Comparison of ENCODE assay signal across 24 cellular contexts in genomic region chr10:78618050-78618449, GRCh38.
"Had no signal": no experiment of that assay in that cellular context is flagged by ENCODE, and none has a peak within 500 bp of the region (broad histone marks: within the 10 kb centered on the region; RNA-seq: fewer than 3 reads in every experiment).

No MANE protein-coding gene starts in this region.

- H3K36me3 Mint-ChIP-seq: naive thymus-derived CD4-positive, alpha-beta T cell; natural killer cell treated with Interleukin-12 subunit alpha and Interleukin-12 subunit beta and Interleukin-15 and Interleukin-18, amount 100 ng/mL, for 72 hours; stimulated activated memory B cell treated with anti-CD40 and anti-IgM and Interleukin-4, amounts not matched to agents 10 μg/mL and 1 μg/mL and 100 μg/mL, for 72 hours had no signal

- H3K4me1 ChIP-seq: prostate gland, upper lobe of left lung, vagina had no signal

- H3K27me3 ChIP-seq: heart left ventricle, pancreas, sigmoid colon, spleen, tibial nerve, upper lobe of left lung, vagina had no signal

- H3K4me3 ChIP-seq: heart left ventricle, left ventricle myocardium inferior, lung, mucosa of descending colon, pancreas, prostate gland, sigmoid colon, spleen, tibial nerve, upper lobe of left lung, vagina had no signal

- H3K4me1 Mint-ChIP-seq: stimulated activated memory B cell treated with anti-CD40 and anti-IgM and Interleukin-4, amounts not matched to agents 10 μg/mL and 1 μg/mL and 100 μg/mL, for 72 hours had no signal

- H3K27ac ChIP-seq: heart left ventricle, left ventricle myocardium inferior, pancreas, prostate gland, spleen, tibial nerve, upper lobe of left lung, vagina had no signal

- H3K9me3 ChIP-seq: heart left ventricle, left ventricle myocardium inferior, mucosa of descending colon, pancreas, prostate gland, sigmoid colon, spleen, tibial nerve, upper lobe of left lung, vagina had no signal

- H3K27ac Mint-ChIP-seq: naive thymus-derived CD4-positive, alpha-beta T cell; natural killer cell treated with Interleukin-12 subunit alpha and Interleukin-12 subunit beta and Interleukin-15 and Interleukin-18, amount 100 ng/mL, for 72 hours; stimulated activated memory B cell treated with anti-CD40 and anti-IgM and Interleukin-4, amounts not matched to agents 10 μg/mL and 1 μg/mL and 100 μg/mL, for 72 hours had no signal

- DNase-seq: heart left ventricle; islet precursor cell; left ventricle myocardium inferior; mesendoderm; midbrain; naive thymus-derived CD4-positive, alpha-beta T cell; nucleus accumbens; pancreas; posterior cingulate gyrus; retina; right cardiac atrium; sigmoid colon; small intestine; spleen; stimulated activated CD4-positive, alpha-beta T cell treated with anti-CD3 and anti-CD28 coated beads, Interleukin-4, amount 100 ng/mL, for 24 hours; stimulated activated naive CD4-positive, alpha-beta T cell treated with Interleukin-2 at 50 U/mL for 16 hours had no signal

- FAIRE-seq: pancreas, small intestine had no signal

- H3K4me3 Mint-ChIP-seq: naive thymus-derived CD4-positive, alpha-beta T cell; natural killer cell treated with Interleukin-12 subunit alpha and Interleukin-12 subunit beta and Interleukin-15 and Interleukin-18, amount 100 ng/mL, for 72 hours; stimulated activated memory B cell treated with anti-CD40 and anti-IgM and Interleukin-4, amounts not matched to agents 10 μg/mL and 1 μg/mL and 100 μg/mL, for 72 hours had no signal

- H3K36me3 ChIP-seq: heart left ventricle, left ventricle myocardium inferior, pancreas, prostate gland, sigmoid colon, spleen, tibial nerve, upper lobe of left lung, vagina had no signal

- H3K9me3 Mint-ChIP-seq: natural killer cell treated with Interleukin-12 subunit alpha and Interleukin-12 subunit beta and Interleukin-15 and Interleukin-18, amount 100 ng/mL, for 72 hours had no signal

- ATAC-seq: heart left ventricle; naive thymus-derived CD4-positive, alpha-beta T cell; natural killer cell treated with Interleukin-12 subunit alpha and Interleukin-12 subunit beta and Interleukin-15 and Interleukin-18, amount 100 ng/mL, for 72 hours; pancreas; right cardiac atrium; stimulated activated memory B cell treated with anti-CD40 and anti-IgM and Interleukin-4, amounts not matched to agents 10 μg/mL and 1 μg/mL and 100 μg/mL, for 72 hours had no signal
